Comparison of ENCODE assay signal across 15 cellular contexts in genomic region chr2:143728498-143728897, GRCh38.
"Had no signal": no experiment of that assay in that cellular context is flagged by ENCODE, and none has a peak within 500 bp of the region (broad histone marks: within the 10 kb centered on the region; RNA-seq: fewer than 3 reads in every experiment).

No MANE protein-coding gene starts in this region.

- H3K4me1 Mint-ChIP-seq: neural progenitor cell had no signal

- H3K9ac ChIP-seq: neural progenitor cell had no signal

- H3K27me3 Mint-ChIP-seq: activated naive CD8-positive, alpha-beta T cell treated with anti-CD3 and anti-CD28 coated beads, Interleukin-2, amount 10 ng/mL, durations not matched to agents 7 days and 5 days had no signal

- H3K9me3 Mint-ChIP-seq: activated naive CD8-positive, alpha-beta T cell treated with anti-CD3 and anti-CD28 coated beads, Interleukin-2, amount 10 ng/mL, durations not matched to agents 7 days and 5 days; neural progenitor cell had no signal

- H3K4me3 ChIP-seq: dorsolateral prefrontal cortex, heart right ventricle, left lung, neural progenitor cell, ovary had no signal

- DNase-seq: activated CD4-positive, CD25-positive, alpha-beta regulatory T cell treated with anti-CD3 and anti-CD28 coated beads, Interleukin-2, amount 50 U/mL, for 72 hours; activated effector memory CD4-positive, alpha-beta T cell treated with anti-CD3 and anti-CD28 coated beads, Interleukin-2, amount 50 U/mL, for 16 hours; activated naive CD8-positive, alpha-beta T cell treated with anti-CD3 and anti-CD28 coated beads, Interleukin-2, amount 10 ng/mL, durations not matched to agents 7 days and 5 days; anterior cingulate cortex; dorsolateral prefrontal cortex; heart right ventricle; islet precursor cell; left lung; mesenchymal stem cell; ovary; stimulated activated CD4-positive, alpha-beta T cell treated with anti-CD3 and anti-CD28 coated beads, Interleukin-2, amount 100 ng/mL, for 48 hours; SW 1271 had no signal

- H3K4me2 ChIP-seq: neural progenitor cell had no signal

- H3K27me3 ChIP-seq: dorsolateral prefrontal cortex, heart right ventricle, left lung, neural progenitor cell, ovary had no signal

- ATAC-seq: heart right ventricle, left lung had no signal

- H3K9me3 ChIP-seq: heart right ventricle, left lung, ovary had no signal

- H3K4me1 ChIP-seq: left lung had no signal

- H3K27ac Mint-ChIP-seq: activated naive CD8-positive, alpha-beta T cell treated with anti-CD3 and anti-CD28 coated beads, Interleukin-2, amount 10 ng/mL, durations not matched to agents 7 days and 5 days; neural progenitor cell had no signal

- H3K36me3 ChIP-seq: heart right ventricle, left lung, neural progenitor cell, ovary had no signal

- H3K4me3 Mint-ChIP-seq: activated naive CD8-positive, alpha-beta T cell treated with anti-CD3 and anti-CD28 coated beads, Interleukin-2, amount 10 ng/mL, durations not matched to agents 7 days and 5 days; neural progenitor cell had no signal

- H2AFZ ChIP-seq: neural progenitor cell had no signal

- H3K36me3 Mint-ChIP-seq: neural progenitor cell had no signal

- H3K27ac ChIP-seq: dorsolateral prefrontal cortex, heart right ventricle, left lung, neural progenitor cell, ovary had no signal

- FAIRE-seq: frontal cortex, urothelium cell line had no signal
